Comparison of ENCODE assay signal across 1 cellular context in the genomic region with DNA sequence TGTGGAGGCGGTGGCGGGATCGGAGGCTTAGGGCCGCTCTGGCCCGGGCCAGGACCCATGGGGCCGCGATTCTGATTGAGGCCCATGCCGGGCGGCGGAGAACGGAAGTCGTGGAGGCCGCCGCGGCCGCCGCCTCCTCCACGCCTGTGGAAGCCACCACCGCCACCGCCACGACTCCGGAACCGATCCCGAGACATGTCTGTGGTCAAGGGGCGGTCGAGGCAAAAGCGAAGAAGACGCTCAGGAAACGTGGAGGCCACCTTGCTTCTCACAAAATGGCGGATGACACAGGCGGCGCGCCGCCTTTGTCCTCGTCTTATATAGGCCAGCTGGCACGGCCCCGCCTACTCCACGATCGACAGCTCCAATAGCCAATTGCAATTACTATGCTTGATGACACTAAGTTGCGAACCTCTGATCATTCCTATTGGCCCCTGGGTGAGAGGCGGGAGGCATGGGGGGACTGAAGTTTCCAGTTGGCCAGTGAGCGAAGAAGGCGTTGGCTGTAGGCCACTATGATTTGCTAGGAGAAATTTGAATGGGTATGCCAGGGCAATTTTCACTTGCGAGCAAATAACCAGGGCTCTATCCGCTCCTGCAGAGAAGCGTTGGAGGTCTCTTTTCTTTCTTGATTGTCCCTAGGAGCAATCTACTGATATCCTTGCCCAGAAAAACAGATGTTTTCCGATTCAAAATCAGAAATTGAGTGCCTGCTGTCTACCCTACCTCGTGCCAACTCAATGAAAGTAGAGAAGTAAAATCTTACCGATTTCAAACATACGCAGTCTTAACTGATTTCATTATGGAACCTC.
TF ChIP-seq lines count a peak whose summit lies in the region.

A gene with protein sequence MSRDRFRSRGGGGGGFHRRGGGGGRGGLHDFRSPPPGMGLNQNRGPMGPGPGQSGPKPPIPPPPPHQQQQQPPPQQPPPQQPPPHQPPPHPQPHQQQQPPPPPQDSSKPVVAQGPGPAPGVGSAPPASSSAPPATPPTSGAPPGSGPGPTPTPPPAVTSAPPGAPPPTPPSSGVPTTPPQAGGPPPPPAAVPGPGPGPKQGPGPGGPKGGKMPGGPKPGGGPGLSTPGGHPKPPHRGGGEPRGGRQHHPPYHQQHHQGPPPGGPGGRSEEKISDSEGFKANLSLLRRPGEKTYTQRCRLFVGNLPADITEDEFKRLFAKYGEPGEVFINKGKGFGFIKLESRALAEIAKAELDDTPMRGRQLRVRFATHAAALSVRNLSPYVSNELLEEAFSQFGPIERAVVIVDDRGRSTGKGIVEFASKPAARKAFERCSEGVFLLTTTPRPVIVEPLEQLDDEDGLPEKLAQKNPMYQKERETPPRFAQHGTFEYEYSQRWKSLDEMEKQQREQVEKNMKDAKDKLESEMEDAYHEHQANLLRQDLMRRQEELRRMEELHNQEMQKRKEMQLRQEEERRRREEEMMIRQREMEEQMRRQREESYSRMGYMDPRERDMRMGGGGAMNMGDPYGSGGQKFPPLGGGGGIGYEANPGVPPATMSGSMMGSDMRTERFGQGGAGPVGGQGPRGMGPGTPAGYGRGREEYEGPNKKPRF (minus strand): TSS at position 293 of the 812 bp plus-strand sequence. CDS start 96 bp downstream, at position 197.

TF ChIP-seq in K562, 482 proteins besides CTCF, POLR2A, EP300 and RAD21 (continued from another document and continues in another):
- TF ChIP-seq TCF7 (IDR thresholded peaks at IDR 0.05; ENCODE audit: borderline replicate concordance) (peak; percentile 80; the same call in 1 of the 2 replicates), HDAC2 (IDR thresholded peaks at IDR 0.05) (no peak), ZNF212 (CRISPR knock-in tag; IDR thresholded peaks at IDR 0.05) (0 out of 2 replicates have a peak, but pooled peaks have one; percentile 9), POLR2H (tag; IDR thresholded peaks at IDR 0.05; ENCODE audit: low read depth) (peak; percentile 98), ZNF584 (CRISPR knock-in tag; IDR thresholded peaks at IDR 0.05; ENCODE audit: low read depth) (no peak), HMG20B (CRISPR knock-in tag; IDR thresholded peaks at IDR 0.05) (no peak), MAFG (tag; conservative IDR thresholded peaks at IDR 0.05) (no peak), GABPB1 (CRISPR knock-in tag; IDR thresholded peaks at IDR 0.05) (peak; percentile 86), ETV5 (CRISPR knock-in tag; IDR thresholded peaks at IDR 0.05; ENCODE audit: low read depth) (peak; percentile 84), HMGN3 (IDR thresholded peaks at IDR 0.05; ENCODE audit: borderline replicate concordance, extremely low read depth, insufficient read length, low read depth, low read length) (no peak), SIN3B (IDR thresholded peaks at IDR 0.05; ENCODE audit: low read depth) (peak; percentile 47; the same call in 1 of the 2 replicates), TEAD1 (CRISPR knock-in tag; IDR thresholded peaks at IDR 0.05) (peak in 1 of 2 experiments; percentile 75; a peak in 1 of 4 replicates), SIRT6 (IDR thresholded peaks at IDR 0.05; ENCODE audit: low read depth, low read length) (peak; percentile 73), RCOR1 (IDR thresholded peaks at IDR 0.05; ENCODE audit: borderline replicate concordance in 1 of 2, low read depth in 2 of 2, low read length in 2 of 2) (peak in 1 of 2 experiments; percentile 20; a peak in 1 of 4 replicates), KLF1 (tag; IDR thresholded peaks at IDR 0.05) (0 out of 2 replicates have a peak, but pooled peaks have one; percentile 55), NCOA4 (IDR thresholded peaks at IDR 0.05; ENCODE audit: partially characterized antibody) (no peak), CSDE1 (IDR thresholded peaks at IDR 0.05) (no peak), CHCHD3 (CRISPR knock-in tag; IDR thresholded peaks at IDR 0.05) (peak; percentile 86; the same call in 1 of the 2 replicates), SAFB2 (IDR thresholded peaks at IDR 0.05; ENCODE audit: borderline replicate concordance, low read depth, low read length, severe bottlenecking) (no peak), ZNF436 (CRISPR knock-in tag; IDR thresholded peaks at IDR 0.05) (no peak), ZNF3 (CRISPR knock-in tag; IDR thresholded peaks at IDR 0.05) (no peak), KAT7 (CRISPR knock-in tag; IDR thresholded peaks at IDR 0.05; ENCODE audit: borderline replicate concordance) (no peak; the same call in 1 of the 2 replicates), BRD4 (IDR thresholded peaks at IDR 0.05) (peak; percentile 82), ZSCAN29 (IDR thresholded peaks at IDR 0.05) (0 out of 2 replicates have a peak, but pooled peaks have one; percentile 28), HNRNPK (IDR thresholded peaks at IDR 0.05; ENCODE audit: low read depth, low read length, poor library complexity, severe bottlenecking) (no peak), CREM (IDR thresholded peaks at IDR 0.05; ENCODE audit: low read depth) (peak; percentile 96), ZBTB17 (CRISPR knock-in tag; IDR thresholded peaks at IDR 0.05) (no peak), ELF1 (tag; IDR thresholded peaks at IDR 0.05) (no peak), ATF1 (CRISPR knock-in tag; IDR thresholded peaks at IDR 0.05) (peak; percentile 45), ATF1 (tag; IDR thresholded peaks at IDR 0.05) (peak; percentile 98), ZNF274 (IDR thresholded peaks at IDR 0.05; ENCODE audit: borderline replicate concordance, low read depth, low read length) (no peak), ZBTB1 (CRISPR knock-in tag; IDR thresholded peaks at IDR 0.05; ENCODE audit: borderline replicate concordance, low read depth) (peak; percentile 97)
- TF ChIP-seq, protein P1, sequence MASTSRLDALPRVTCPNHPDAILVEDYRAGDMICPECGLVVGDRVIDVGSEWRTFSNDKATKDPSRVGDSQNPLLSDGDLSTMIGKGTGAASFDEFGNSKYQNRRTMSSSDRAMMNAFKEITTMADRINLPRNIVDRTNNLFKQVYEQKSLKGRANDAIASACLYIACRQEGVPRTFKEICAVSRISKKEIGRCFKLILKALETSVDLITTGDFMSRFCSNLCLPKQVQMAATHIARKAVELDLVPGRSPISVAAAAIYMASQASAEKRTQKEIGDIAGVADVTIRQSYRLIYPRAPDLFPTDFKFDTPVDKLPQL (IDR thresholded peaks at IDR 0.05; ENCODE audit: extremely low read depth, insufficient read length) = peak; percentile 91
- TF ChIP-seq, protein P2, sequence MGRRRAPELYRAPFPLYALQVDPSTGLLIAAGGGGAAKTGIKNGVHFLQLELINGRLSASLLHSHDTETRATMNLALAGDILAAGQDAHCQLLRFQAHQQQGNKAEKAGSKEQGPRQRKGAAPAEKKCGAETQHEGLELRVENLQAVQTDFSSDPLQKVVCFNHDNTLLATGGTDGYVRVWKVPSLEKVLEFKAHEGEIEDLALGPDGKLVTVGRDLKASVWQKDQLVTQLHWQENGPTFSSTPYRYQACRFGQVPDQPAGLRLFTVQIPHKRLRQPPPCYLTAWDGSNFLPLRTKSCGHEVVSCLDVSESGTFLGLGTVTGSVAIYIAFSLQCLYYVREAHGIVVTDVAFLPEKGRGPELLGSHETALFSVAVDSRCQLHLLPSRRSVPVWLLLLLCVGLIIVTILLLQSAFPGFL (CRISPR knock-in tag; IDR thresholded peaks at IDR 0.05) = no peak
- TF ChIP-seq, protein P3, sequence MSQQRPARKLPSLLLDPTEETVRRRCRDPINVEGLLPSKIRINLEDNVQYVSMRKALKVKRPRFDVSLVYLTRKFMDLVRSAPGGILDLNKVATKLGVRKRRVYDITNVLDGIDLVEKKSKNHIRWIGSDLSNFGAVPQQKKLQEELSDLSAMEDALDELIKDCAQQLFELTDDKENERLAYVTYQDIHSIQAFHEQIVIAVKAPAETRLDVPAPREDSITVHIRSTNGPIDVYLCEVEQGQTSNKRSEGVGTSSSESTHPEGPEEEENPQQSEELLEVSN (IDR thresholded peaks at IDR 0.05; ENCODE audit: borderline replicate concordance in 1 of 2, extremely low read depth in 1 of 2, insufficient read depth in 1 of 2, insufficient read length in 1 of 2, low read depth in 1 of 2, low read length in 1 of 2, poor library complexity in 1 of 2, severe bottlenecking in 1 of 2) = peak; percentile 13 to 53
- TF ChIP-seq, protein P4, sequence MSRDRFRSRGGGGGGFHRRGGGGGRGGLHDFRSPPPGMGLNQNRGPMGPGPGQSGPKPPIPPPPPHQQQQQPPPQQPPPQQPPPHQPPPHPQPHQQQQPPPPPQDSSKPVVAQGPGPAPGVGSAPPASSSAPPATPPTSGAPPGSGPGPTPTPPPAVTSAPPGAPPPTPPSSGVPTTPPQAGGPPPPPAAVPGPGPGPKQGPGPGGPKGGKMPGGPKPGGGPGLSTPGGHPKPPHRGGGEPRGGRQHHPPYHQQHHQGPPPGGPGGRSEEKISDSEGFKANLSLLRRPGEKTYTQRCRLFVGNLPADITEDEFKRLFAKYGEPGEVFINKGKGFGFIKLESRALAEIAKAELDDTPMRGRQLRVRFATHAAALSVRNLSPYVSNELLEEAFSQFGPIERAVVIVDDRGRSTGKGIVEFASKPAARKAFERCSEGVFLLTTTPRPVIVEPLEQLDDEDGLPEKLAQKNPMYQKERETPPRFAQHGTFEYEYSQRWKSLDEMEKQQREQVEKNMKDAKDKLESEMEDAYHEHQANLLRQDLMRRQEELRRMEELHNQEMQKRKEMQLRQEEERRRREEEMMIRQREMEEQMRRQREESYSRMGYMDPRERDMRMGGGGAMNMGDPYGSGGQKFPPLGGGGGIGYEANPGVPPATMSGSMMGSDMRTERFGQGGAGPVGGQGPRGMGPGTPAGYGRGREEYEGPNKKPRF (IDR thresholded peaks at IDR 0.05; ENCODE audit: low read depth, low read length) = no peak
- TF ChIP-seq, protein P5, sequence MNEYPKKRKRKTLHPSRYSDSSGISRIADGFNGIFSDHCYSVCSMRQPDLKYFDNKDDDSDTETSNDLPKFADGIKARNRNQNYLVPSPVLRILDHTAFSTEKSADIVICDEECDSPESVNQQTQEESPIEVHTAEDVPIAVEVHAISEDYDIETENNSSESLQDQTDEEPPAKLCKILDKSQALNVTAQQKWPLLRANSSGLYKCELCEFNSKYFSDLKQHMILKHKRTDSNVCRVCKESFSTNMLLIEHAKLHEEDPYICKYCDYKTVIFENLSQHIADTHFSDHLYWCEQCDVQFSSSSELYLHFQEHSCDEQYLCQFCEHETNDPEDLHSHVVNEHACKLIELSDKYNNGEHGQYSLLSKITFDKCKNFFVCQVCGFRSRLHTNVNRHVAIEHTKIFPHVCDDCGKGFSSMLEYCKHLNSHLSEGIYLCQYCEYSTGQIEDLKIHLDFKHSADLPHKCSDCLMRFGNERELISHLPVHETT (CRISPR knock-in tag; conservative IDR thresholded peaks at IDR 0.05 in 1 of 2, IDR thresholded peaks at IDR 0.05 in 1 of 2) = no peak
- TF ChIP-seq, protein P6, sequence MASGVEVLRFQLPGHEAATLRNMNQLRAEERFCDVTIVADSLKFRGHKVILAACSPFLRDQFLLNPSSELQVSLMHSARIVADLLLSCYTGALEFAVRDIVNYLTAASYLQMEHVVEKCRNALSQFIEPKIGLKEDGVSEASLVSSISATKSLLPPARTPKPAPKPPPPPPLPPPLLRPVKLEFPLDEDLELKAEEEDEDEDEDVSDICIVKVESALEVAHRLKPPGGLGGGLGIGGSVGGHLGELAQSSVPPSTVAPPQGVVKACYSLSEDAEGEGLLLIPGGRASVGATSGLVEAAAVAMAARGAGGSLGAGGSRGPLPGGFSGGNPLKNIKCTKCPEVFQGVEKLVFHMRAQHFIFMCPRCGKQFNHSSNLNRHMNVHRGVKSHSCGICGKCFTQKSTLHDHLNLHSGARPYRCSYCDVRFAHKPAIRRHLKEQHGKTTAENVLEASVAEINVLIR (CRISPR knock-in tag; IDR thresholded peaks at IDR 0.05) = peak; percentile 92
- TF ChIP-seq, protein P7, sequence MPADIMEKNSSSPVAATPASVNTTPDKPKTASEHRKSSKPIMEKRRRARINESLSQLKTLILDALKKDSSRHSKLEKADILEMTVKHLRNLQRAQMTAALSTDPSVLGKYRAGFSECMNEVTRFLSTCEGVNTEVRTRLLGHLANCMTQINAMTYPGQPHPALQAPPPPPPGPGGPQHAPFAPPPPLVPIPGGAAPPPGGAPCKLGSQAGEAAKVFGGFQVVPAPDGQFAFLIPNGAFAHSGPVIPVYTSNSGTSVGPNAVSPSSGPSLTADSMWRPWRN (IDR thresholded peaks at IDR 0.05; ENCODE audit: low read depth) = peak; percentile 8; the same call in 1 of the 2 replicates
- TF ChIP-seq, protein P8, sequence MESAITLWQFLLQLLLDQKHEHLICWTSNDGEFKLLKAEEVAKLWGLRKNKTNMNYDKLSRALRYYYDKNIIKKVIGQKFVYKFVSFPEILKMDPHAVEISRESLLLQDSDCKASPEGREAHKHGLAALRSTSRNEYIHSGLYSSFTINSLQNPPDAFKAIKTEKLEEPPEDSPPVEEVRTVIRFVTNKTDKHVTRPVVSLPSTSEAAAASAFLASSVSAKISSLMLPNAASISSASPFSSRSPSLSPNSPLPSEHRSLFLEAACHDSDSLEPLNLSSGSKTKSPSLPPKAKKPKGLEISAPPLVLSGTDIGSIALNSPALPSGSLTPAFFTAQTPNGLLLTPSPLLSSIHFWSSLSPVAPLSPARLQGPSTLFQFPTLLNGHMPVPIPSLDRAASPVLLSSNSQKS (CRISPR knock-in tag; IDR thresholded peaks at IDR 0.05) = no peak
- TF ChIP-seq, protein P9, sequence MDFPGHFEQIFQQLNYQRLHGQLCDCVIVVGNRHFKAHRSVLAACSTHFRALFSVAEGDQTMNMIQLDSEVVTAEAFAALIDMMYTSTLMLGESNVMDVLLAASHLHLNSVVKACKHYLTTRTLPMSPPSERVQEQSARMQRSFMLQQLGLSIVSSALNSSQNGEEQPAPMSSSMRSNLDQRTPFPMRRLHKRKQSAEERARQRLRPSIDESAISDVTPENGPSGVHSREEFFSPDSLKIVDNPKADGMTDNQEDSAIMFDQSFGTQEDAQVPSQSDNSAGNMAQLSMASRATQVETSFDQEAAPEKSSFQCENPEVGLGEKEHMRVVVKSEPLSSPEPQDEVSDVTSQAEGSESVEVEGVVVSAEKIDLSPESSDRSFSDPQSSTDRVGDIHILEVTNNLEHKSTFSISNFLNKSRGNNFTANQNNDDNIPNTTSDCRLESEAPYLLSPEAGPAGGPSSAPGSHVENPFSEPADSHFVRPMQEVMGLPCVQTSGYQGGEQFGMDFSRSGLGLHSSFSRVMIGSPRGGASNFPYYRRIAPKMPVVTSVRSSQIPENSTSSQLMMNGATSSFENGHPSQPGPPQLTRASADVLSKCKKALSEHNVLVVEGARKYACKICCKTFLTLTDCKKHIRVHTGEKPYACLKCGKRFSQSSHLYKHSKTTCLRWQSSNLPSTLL (IDR thresholded peaks at IDR 0.05) = no peak
- TF ChIP-seq, protein P10, sequence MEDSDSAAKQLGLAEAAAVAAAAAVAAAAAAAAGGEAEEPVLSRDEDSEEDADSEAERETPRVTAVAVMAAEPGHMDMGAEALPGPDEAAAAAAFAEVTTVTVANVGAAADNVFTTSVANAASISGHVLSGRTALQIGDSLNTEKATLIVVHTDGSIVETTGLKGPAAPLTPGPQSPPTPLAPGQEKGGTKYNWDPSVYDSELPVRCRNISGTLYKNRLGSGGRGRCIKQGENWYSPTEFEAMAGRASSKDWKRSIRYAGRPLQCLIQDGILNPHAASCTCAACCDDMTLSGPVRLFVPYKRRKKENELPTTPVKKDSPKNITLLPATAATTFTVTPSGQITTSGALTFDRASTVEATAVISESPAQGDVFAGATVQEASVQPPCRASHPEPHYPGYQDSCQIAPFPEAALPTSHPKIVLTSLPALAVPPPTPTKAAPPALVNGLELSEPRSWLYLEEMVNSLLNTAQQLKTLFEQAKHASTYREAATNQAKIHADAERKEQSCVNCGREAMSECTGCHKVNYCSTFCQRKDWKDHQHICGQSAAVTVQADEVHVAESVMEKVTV (CRISPR knock-in tag; IDR thresholded peaks at IDR 0.05) = no peak
